In the genomic region with DNA sequence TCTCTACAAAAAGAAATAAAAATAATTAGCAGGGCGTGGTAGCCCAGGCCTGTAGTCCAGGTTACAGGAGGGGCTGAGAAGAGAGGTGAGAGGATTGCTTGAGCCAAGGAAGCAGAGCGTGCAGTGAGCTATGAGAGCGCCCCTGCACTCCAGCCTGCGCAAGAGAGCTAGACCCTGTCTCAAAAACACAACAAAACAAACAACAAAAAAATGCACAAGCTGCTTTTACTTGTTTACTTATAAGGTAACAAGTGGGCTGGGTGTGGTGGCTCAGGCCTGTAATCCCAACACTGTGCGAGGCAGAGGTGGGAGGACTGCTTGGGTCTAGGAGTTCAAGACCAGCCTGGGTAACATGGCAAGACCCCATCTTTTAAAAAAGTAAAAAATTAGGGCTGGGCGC, we compare ENCODE assay signal across 9 cellular contexts. TPM values are rescaled to one million over a fixed set of nuclear protein-coding genes. Genes with fewer than 3 reads are reported as not detected.
DNase-seq lines count a peak whose midpoint lies in the region; ATAC-seq and TF ChIP-seq lines count a peak whose summit lies in the region.
"Had no signal": no experiment of that assay in that cellular context is flagged by ENCODE, and none has a peak within 500 bp of the region (broad histone marks: within the 10 kb centered on the region; RNA-seq: fewer than 3 reads in every experiment).

No MANE protein-coding gene starts in this region.

- TF ChIP-seq CTCF in GM12875 (IDR thresholded peaks at IDR 0.05; ENCODE audit: borderline replicate concordance, insufficient read depth, low read depth, low read length): no peak
- TF ChIP-seq CTCF in Peyer's patch (IDR thresholded peaks at IDR 0.05): no peak
- TF ChIP-seq CTCF in endodermal cell (conservative IDR thresholded peaks at IDR 0.05): no peak
- TF ChIP-seq CTCF in sigmoid colon (IDR thresholded peaks at IDR 0.05): no peak
- TF ChIP-seq CTCF in mucosa of descending colon (IDR thresholded peaks at IDR 0.05): no peak

- 85 to 94% methylated on average over 3 to 6 of the region's 6 CpGs for WGBS in endodermal cell (ENCODE audit: insufficient coverage in 1 of 2, insufficient read length in 1 of 2), 2 experiments
- WGBS in sigmoid colon, 2 donors: 51 to 53% methylated on average over 6 of the region's 6 CpGs

- H3K9me3 ChIP-seq in Peyer's patch (no peaks in the 10 kb centered on the region), endodermal cell (ENCODE audit: control insufficient read depth, low read length) (no peaks in the 10 kb centered on the region), sigmoid colon (no peaks in the 10 kb centered on the region), mucosa of descending colon (no peaks in the 10 kb centered on the region)

- no peaks in the 10 kb centered on the region for H3K36me3 ChIP-seq in Peyer's patch
- no peaks in the 10 kb centered on the region for H3K36me3 ChIP-seq in endodermal cell (ENCODE audit: control insufficient read depth, insufficient read depth, low read length)
- H3K36me3 ChIP-seq in sigmoid colon: no peaks in the 10 kb centered on the region
- no peaks in the 10 kb centered on the region for H3K36me3 ChIP-seq in mucosa of descending colon (ENCODE audit: low read depth)

- peak overlapping the region; percentile 64 for H3K4me3 Mint-ChIP-seq in endodermal cell

- H3K27me3 ChIP-seq in Peyer's patch (no peaks in the 10 kb centered on the region), endodermal cell (ENCODE audit: control insufficient read depth, insufficient read depth, low read length, poor library complexity, severe bottlenecking) (no peaks in the 10 kb centered on the region), sigmoid colon (no peaks in the 10 kb centered on the region)

- intact Hi-C loops in sigmoid colon (cut with DNase I) (loop anchor here (5.0 kb wide), 2 partner anchors 63 to 192 kb away; no protein-coding TSS in a partner anchor), mucosa of descending colon (cut with DNase I, micrococcal nuclease) (no loop called here)

- H3K27me3 Mint-ChIP-seq in endodermal cell (ENCODE audit: insufficient read depth): no peaks in the 10 kb centered on the region

- H3K36me3 Mint-ChIP-seq in endodermal cell (ENCODE audit: low read depth): no peaks in the 10 kb centered on the region

- ATAC-seq in HG03520 (IDR thresholded peaks at IDR 0.05; ENCODE audit: unreplicated experiment) (no peak), mucosa of descending colon (no peak), GM21576 (IDR thresholded peaks at IDR 0.05; ENCODE audit: unreplicated experiment) (no peak)

- H3K4me1 Mint-ChIP-seq in endodermal cell: peaks cover 20% of the 10 kb centered on the region

- TF ChIP-seq EP300 in sigmoid colon (IDR thresholded peaks at IDR 0.05): no peak

- DNase-seq in Peyer's patch: peak in 1 of 3 donors; percentile 49
- no peak for DNase-seq in endodermal cell
- peak; percentile 54 for DNase-seq in sigmoid colon
- no peak for DNase-seq in mucosa of descending colon
- no peak for DNase-seq in C1 segment of cervical spinal cord (lab: John Stamatoyannopoulos, UW)
- DNase-seq: stimulated activated CD4-positive, alpha-beta T cell treated with anti-CD3 and anti-CD28 coated beads, Interleukin-2, amount 100 ng/mL, for 48 hours had no signal

- H3K27ac ChIP-seq in Peyer's patch: peak overlapping the region; percentile 78 to 100 (median 98)
- H3K27ac ChIP-seq in endodermal cell (ENCODE audit: low read depth, low read length): no peak overlapping the region
- peak overlapping the region; percentile 90 to 96 (median 93) for H3K27ac ChIP-seq in sigmoid colon

- H3K27ac Mint-ChIP-seq in endodermal cell: no peak overlapping the region

- no peak overlapping the region for H3K9ac ChIP-seq in endodermal cell (ENCODE audit: extremely low read depth, low read length, poor library complexity, severe bottlenecking)

- H3K9me3 Mint-ChIP-seq in endodermal cell: no peaks in the 10 kb centered on the region

- peaks cover 0 to 24% (median 10%) of the 10 kb centered on the region in 4 donors for H3K4me1 ChIP-seq in Peyer's patch
- H3K4me1 ChIP-seq in endodermal cell (ENCODE audit: control insufficient read depth, insufficient read depth, low read length): no peaks in the 10 kb centered on the region
- peaks cover 0 to 20% (median 15%) of the 10 kb centered on the region in 4 donors for H3K4me1 ChIP-seq in sigmoid colon
- peaks cover 26% of the 10 kb centered on the region for H3K4me1 ChIP-seq in mucosa of descending colon (ENCODE audit: low read depth)

- TF ChIP-seq POLR2A in Peyer's patch (IDR thresholded peaks at IDR 0.05): no peak
- no peak for TF ChIP-seq POLR2A in sigmoid colon (IDR thresholded peaks at IDR 0.05)

- H3K4me3 ChIP-seq in GM12875 (ENCODE audit: low read depth, low read length) (peak overlapping the region; percentile 88), Peyer's patch (peak overlapping the region; percentile 15 to 99 (median 88)), endodermal cell (ENCODE audit: low read length) (no peak overlapping the region), sigmoid colon (peak overlapping the region in 2 of 4 donors; percentile 100), mucosa of descending colon (no peak overlapping the region)

RNA-seq across cellular contexts. Expression of a gene that starts 1.7 kb away (rescaled TPM):
- total RNA-seq in Peyer's patch (100 to 1,000 TPM in 2 of 4 donors, 10 to 100 TPM in 2; 88.3 to 262 (median 109) TPM), endodermal cell (10 to 100 TPM; 23.1 to 27.4 TPM), sigmoid colon (10 to 100 TPM; 26.7 to 38.5 (median 35.2) TPM), mucosa of descending colon (10 to 100 TPM; 60.3 to 99.4 (median 91.6) TPM)
- 20.3 TPM for polyA plus RNA-seq in endodermal cell (2013, experiment 1 of 2)
- polyA plus RNA-seq in endodermal cell (2013, experiment 2 of 2): 17.8 TPM
- 10 to 100 TPM; 56.5 to 83.8 (median 64.3) TPM for polyA plus RNA-seq in sigmoid colon

Comparison
In these comparisons a context has a peak if more than half of its experiments do, and no peak if none do; other contexts are left out.
1. H3K4me3 ChIP-seq: peak in GM12875 (single experiment) and Peyer's patch (4 of 4); none in endodermal cell (single experiment) and mucosa of descending colon (single experiment).